12 cellular contexts compared by ENCODE assay signal in genomic region chr2:191231995-191232394, GRCh38. TPM values are rescaled to one million over a fixed set of nuclear protein-coding genes. Genes with fewer than 3 reads are reported as not detected.
DNase-seq lines count a peak whose midpoint lies in the region; ATAC-seq and TF ChIP-seq lines count a peak whose summit lies in the region.
"Had no signal": no experiment of that assay in that cellular context is flagged by ENCODE, and none has a peak within 500 bp of the region (broad histone marks: within the 10 kb centered on the region; RNA-seq: fewer than 3 reads in every experiment).

No MANE protein-coding gene starts in this region.

- H3K4me3 Mint-ChIP-seq in stimulated activated naive B cell treated with anti-CD40 and anti-IgM and Interleukin-4, amounts not matched to agents 10 μg/mL and 1 μg/mL and 100 μg/mL, for 72 hours: no peak overlapping the region
- H3K4me3 Mint-ChIP-seq: memory B cell had no signal

- H3K4me3 ChIP-seq in ACC112 (ENCODE audit: low read depth, low read length): no peak overlapping the region
- H3K4me3 ChIP-seq in body of pancreas: no peak overlapping the region
- no peak overlapping the region for H3K4me3 ChIP-seq in left lung

- H3K9me3 ChIP-seq in body of pancreas (no peaks in the 10 kb centered on the region), left lung (no peaks in the 10 kb centered on the region)

- H3K79me2 ChIP-seq in ACC112 (ENCODE audit: control insufficient read depth, insufficient read depth, low read length, unreplicated experiment): no peaks in the 10 kb centered on the region

- intact Hi-C loops in body of pancreas (cut with DNase I) (loop anchor here (5.0 kb wide), 1 partner anchor 270 kb away; no protein-coding TSS in a partner anchor), left lung (cut with DNase I) (no loop called here)

- TF ChIP-seq CTCF in body of pancreas (IDR thresholded peaks at IDR 0.05): peak in 4 of 7 experiments; percentile 32 to 56 (median 42)
- TF ChIP-seq CTCF in left lung (IDR thresholded peaks at IDR 0.05): peak in 1 of 2 donors; percentile 40

- ATAC-seq in body of pancreas (no peak), left lung (peak; percentile 54), HG03280 (IDR thresholded peaks at IDR 0.05; ENCODE audit: unreplicated experiment) (no peak), GM18873 (IDR thresholded peaks at IDR 0.05; ENCODE audit: low FRiP score, unreplicated experiment) (no peak), HG02938 (IDR thresholded peaks at IDR 0.05; ENCODE audit: unreplicated experiment) (no peak)
- ATAC-seq in stimulated activated naive B cell treated with anti-CD40 and anti-IgM and Interleukin-4, amounts not matched to agents 10 μg/mL and 1 μg/mL and 100 μg/mL, for 72 hours (replicated peaks): no peak

- H3K27ac ChIP-seq in ACC112 (ENCODE audit: low read depth, low read length) (no peak overlapping the region), body of pancreas (peak overlapping the region in 1 of 4 donors; percentile 16), left lung (peak overlapping the region; percentile 4 to 33)

- peak overlapping the region; percentile 57 for H2AFZ ChIP-seq in ACC112 (ENCODE audit: low read length, unreplicated experiment)

- H3K27ac Mint-ChIP-seq in stimulated activated naive B cell treated with anti-CD40 and anti-IgM and Interleukin-4, amounts not matched to agents 10 μg/mL and 1 μg/mL and 100 μg/mL, for 72 hours: no peak overlapping the region
- H3K27ac Mint-ChIP-seq: memory B cell had no signal

- no peak for TF ChIP-seq POLR2A in body of pancreas (IDR thresholded peaks at IDR 0.05)

- H3K27me3 ChIP-seq in ACC112 (ENCODE audit: insufficient read depth, low read length): no peaks in the 10 kb centered on the region
- H3K27me3 ChIP-seq in body of pancreas: no peaks in the 10 kb centered on the region
- no peaks in the 10 kb centered on the region for H3K27me3 ChIP-seq in left lung

- H3K36me3 Mint-ChIP-seq in stimulated activated naive B cell treated with anti-CD40 and anti-IgM and Interleukin-4, amounts not matched to agents 10 μg/mL and 1 μg/mL and 100 μg/mL, for 72 hours: no peaks in the 10 kb centered on the region
- H3K36me3 Mint-ChIP-seq: memory B cell had no signal

- H3K4me1 ChIP-seq in ACC112 (ENCODE audit: control insufficient read depth, insufficient read depth, low read length, unreplicated experiment) (peaks cover 12% of the 10 kb centered on the region), body of pancreas (peaks cover 12% of the 10 kb centered on the region), left lung (peaks cover 4 to 5% of the 10 kb centered on the region in 2 donors)

- H3K36me3 ChIP-seq in ACC112 (ENCODE audit: insufficient read depth, low read length) (no peaks in the 10 kb centered on the region), body of pancreas (replicated peaks in 1 of 2; ENCODE audit: insufficient read depth in 1 of 2, low read depth in 2 of 2) (no peaks in the 10 kb centered on the region), left lung (no peaks in the 10 kb centered on the region)

- no peaks in the 10 kb centered on the region for H3K9me3 Mint-ChIP-seq in stimulated activated naive B cell treated with anti-CD40 and anti-IgM and Interleukin-4, amounts not matched to agents 10 μg/mL and 1 μg/mL and 100 μg/mL, for 72 hours
- H3K9me3 Mint-ChIP-seq: memory B cell had no signal

- peak; percentile 31 for DNase-seq in HT-29 (ENCODE audit: low spot score)
- DNase-seq in body of pancreas: no peak
- DNase-seq in left lung: no peak
- DNase-seq in stimulated activated naive B cell treated with anti-CD40 and anti-IgM and Interleukin-4, amounts not matched to agents 10 μg/mL and 1 μg/mL and 100 μg/mL, for 72 hours: no peak
- DNase-seq: activated CD4-positive, CD25-positive, alpha-beta regulatory T cell; anterior cingulate cortex; COR-L47 had no signal

- H3K4me1 Mint-ChIP-seq in stimulated activated naive B cell treated with anti-CD40 and anti-IgM and Interleukin-4, amounts not matched to agents 10 μg/mL and 1 μg/mL and 100 μg/mL, for 72 hours: peaks cover 1 to 9% of the 10 kb centered on the region in 2 donors
- H3K4me1 Mint-ChIP-seq: memory B cell had no signal

- H3K27me3 Mint-ChIP-seq in stimulated activated naive B cell treated with anti-CD40 and anti-IgM and Interleukin-4, amounts not matched to agents 10 μg/mL and 1 μg/mL and 100 μg/mL, for 72 hours: no peaks in the 10 kb centered on the region

- WGBS in body of pancreas, 2 donors: 38 to 48% methylated on average over 2 of the region's 2 CpGs

RNA-seq across cellular contexts. Expression of gene MYO1B, which starts 13.2 kb away (rescaled TPM):
- 2.0 and 2.5 TPM in 2 replicates for total RNA-seq in HT-29 (2014; rRNA removed; shearing (Covaris generic))
- 10 to 100 TPM; 68.0 to 77.8 TPM for total RNA-seq in body of pancreas
- 100 to 1,000 TPM; 136 to 305 TPM for total RNA-seq in left lung

Comparison
In these comparisons a context has a peak if more than half of its experiments do, and no peak if none do; other contexts are left out.
1. RNA of gene MYO1B, which starts 13.2 kb away (total RNA-seq): 136 to 305 TPM in left lung and 68.0 to 77.8 TPM in body of pancreas; 2.0 to 2.5 TPM in HT-29; every median in the first group is over 10 times any median in the second.